ENCODE assay signal across 8 cellular contexts in the genomic region with DNA sequence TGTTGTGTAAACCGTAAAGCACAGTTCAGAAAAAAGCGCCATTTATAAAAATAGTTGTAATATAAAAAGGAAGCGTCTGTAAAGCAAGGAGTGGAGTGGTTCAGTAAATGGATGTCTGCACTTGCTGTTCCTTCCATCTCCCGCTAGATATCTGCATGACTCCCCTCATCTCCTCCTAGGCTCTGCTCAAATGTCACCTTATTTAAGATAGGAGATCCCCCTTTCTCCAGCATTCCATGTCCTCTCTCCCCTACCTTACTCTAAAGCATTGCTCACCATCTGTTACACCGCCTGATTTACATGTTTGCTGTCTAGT. TPM values are rescaled to one million over a fixed set of nuclear protein-coding genes. Genes with fewer than 3 reads are reported as not detected.
A peak's percentile ranks its signal among the peaks of the same experiment; 100 is the strongest.
DNase-seq lines count a peak whose midpoint lies in the region; ATAC-seq and TF ChIP-seq lines count a peak whose summit lies in the region.

No MANE protein-coding gene starts in this region.

- no peaks in the 10 kb centered on the region for H3K9me3 ChIP-seq in CD4-positive, alpha-beta T cell (ENCODE audit: control insufficient read depth, low read length)
- no peaks in the 10 kb centered on the region for H3K9me3 ChIP-seq in HEK293 (ENCODE audit: control insufficient read depth, insufficient read depth, low read depth, low read length)
- no peaks in the 10 kb centered on the region for H3K9me3 ChIP-seq in iPS-18a (ENCODE audit: control insufficient read depth, low read depth, low read length)
- no peaks in the 10 kb centered on the region for H3K9me3 ChIP-seq in suprapubic skin

- H3K4me1 ChIP-seq in HEK293 (ENCODE audit: control insufficient read depth, insufficient read depth, low read length) (peaks cover 3% of the 10 kb centered on the region; the same call in 1 of the 2 replicates), iPS-18a (ENCODE audit: control insufficient read depth, low read depth, low read length) (no peaks in the 10 kb centered on the region), suprapubic skin (peaks cover 35% of the 10 kb centered on the region)

- peaks cover 11% of the 10 kb centered on the region for H3K27me3 Mint-ChIP-seq in CD4-positive, alpha-beta T cell
- peaks cover 3% of the 10 kb centered on the region for H3K27me3 Mint-ChIP-seq in activated CD4-positive, alpha-beta memory T cell treated with anti-CD3 and anti-CD28 coated beads, Interleukin-2, amount 10 ng/mL, durations not matched to agents 7 days and 5 days

- no peaks in the 10 kb centered on the region for H3K27me3 ChIP-seq in CD4-positive, alpha-beta T cell (ENCODE audit: control insufficient read depth, insufficient read depth, low read length)
- peaks cover 22% of the 10 kb centered on the region for H3K27me3 ChIP-seq in iPS-18a (ENCODE audit: control insufficient read depth, insufficient read depth, low read length)
- H3K27me3 ChIP-seq in suprapubic skin: peaks cover 4% of the 10 kb centered on the region

- H3K4me3 ChIP-seq in HEK293 (ENCODE audit: low read depth, low read length) (peak overlapping the region; percentile 95), iPS-18a (ENCODE audit: low read length) (peak overlapping the region; percentile 84), suprapubic skin (peak overlapping the region; percentile 82)

- H3K36me3 ChIP-seq in HEK293 (ENCODE audit: control insufficient read depth in 2 of 2, insufficient read depth in 1 of 2, low read length in 2 of 2) (peaks cover 9 to 39% of the 10 kb centered on the region in 2 experiments), iPS-18a (ENCODE audit: control insufficient read depth, low read depth, low read length) (peaks cover 13% of the 10 kb centered on the region), suprapubic skin (peaks cover 7% of the 10 kb centered on the region)

- ATAC-seq in CD4-positive, alpha-beta T cell (ENCODE audit: poor library complexity): peak; percentile 59

- no peak for TF ChIP-seq EP300 in suprapubic skin (IDR thresholded peaks at IDR 0.05)

- H3K27ac Mint-ChIP-seq in CD4-positive, alpha-beta T cell: peak overlapping the region; percentile 83
- peak overlapping the region; percentile 87 for H3K27ac Mint-ChIP-seq in activated CD4-positive, alpha-beta memory T cell treated with anti-CD3 and anti-CD28 coated beads, Interleukin-2, amount 10 ng/mL, durations not matched to agents 7 days and 5 days

- peaks cover 34% of the 10 kb centered on the region for H3K36me3 Mint-ChIP-seq in CD4-positive, alpha-beta T cell (ENCODE audit: low read depth)
- H3K36me3 Mint-ChIP-seq in activated CD4-positive, alpha-beta memory T cell treated with anti-CD3 and anti-CD28 coated beads, Interleukin-2, amount 10 ng/mL, durations not matched to agents 7 days and 5 days (ENCODE audit: low read depth): peaks cover 5% of the 10 kb centered on the region

- 38% methylated on average over 5 of the region's 5 CpGs for WGBS in suprapubic skin

- peak overlapping the region; percentile 53 for H3K9ac ChIP-seq in iPS-18a (ENCODE audit: low read length)

- H3K9me3 Mint-ChIP-seq in CD4-positive, alpha-beta T cell: no peaks in the 10 kb centered on the region
- H3K9me3 Mint-ChIP-seq in activated CD4-positive, alpha-beta memory T cell treated with anti-CD3 and anti-CD28 coated beads, Interleukin-2, amount 10 ng/mL, durations not matched to agents 7 days and 5 days: no peaks in the 10 kb centered on the region

- TF ChIP-seq POLR2A in suprapubic skin (IDR thresholded peaks at IDR 0.05): no peak

- intact Hi-C loops in CD4-positive, alpha-beta T cell (cut with DNase I, micrococcal nuclease): loop anchor here in 1 of 2 experiments (5.0 kb wide), 3 partner anchors 670 to 1300 kb away; a partner anchor contains a TSS

- H3K4me1 Mint-ChIP-seq in CD4-positive, alpha-beta T cell (ENCODE audit: low read depth): peaks cover 30% of the 10 kb centered on the region
- H3K4me1 Mint-ChIP-seq in activated CD4-positive, alpha-beta memory T cell treated with anti-CD3 and anti-CD28 coated beads, Interleukin-2, amount 10 ng/mL, durations not matched to agents 7 days and 5 days: peaks cover 29% of the 10 kb centered on the region

- POLR2A ChIA-PET in CD4-positive, alpha-beta T cell (lab: Charles Lee): interaction anchor here (1.3 kb wide), 3 partner anchors 14 to 127 kb away, joined by 4 to 10 read pairs (median 10); a partner anchor contains a TSS
- POLR2A ChIA-PET in HEK293 (lab: Yijun Ruan, JAX): interaction anchor here (1.0 kb wide), 1 partner anchor 21 kb away, joined by 5 read pairs; a partner anchor contains a TSS
- POLR2A ChIA-PET in activated CD4-positive, alpha-beta memory T cell treated with anti-CD3 and anti-CD28 coated beads, Interleukin-2, amount 10 ng/mL, durations not matched to agents 7 days and 5 days (lab: Charles Lee): interaction anchor here (1.3 to 2.4 kb wide), 4 partner anchors 13 to 279 kb away, joined by 3 to 7 read pairs (median 6); a partner anchor contains a TSS

- DNase-seq in CD4-positive, alpha-beta T cell: no peak
- no peak for DNase-seq in activated CD4-positive, alpha-beta memory T cell treated with anti-CD3 and anti-CD28 coated beads, Interleukin-2, amount 10 ng/mL, durations not matched to agents 7 days and 5 days
- DNase-seq in suprapubic skin (ENCODE audit: low spot score in 2 of 2) (no peak), NCI-H1417 (lab: John Stamatoyannopoulos, UW) (no peak), NCI-H2081 treated with DMSO at 0.1 percent for 48 hours (lab: John Stamatoyannopoulos, UW) (no peak), LoVo (ENCODE audit: low spot score) (no peak)

- CTCF ChIA-PET in CD4-positive, alpha-beta T cell (lab: Charles Lee): no interaction called here
- CTCF ChIA-PET in HEK293 (lab: Yijun Ruan, JAX): interaction anchor here (0.6 to 1.6 kb wide), 4 partner anchors 14 to 145 kb away, joined by 3 to 4 read pairs (median 4); no protein-coding TSS in a partner anchor
- CTCF ChIA-PET in activated CD4-positive, alpha-beta memory T cell treated with anti-CD3 and anti-CD28 coated beads, Interleukin-2, amount 10 ng/mL, durations not matched to agents 7 days and 5 days (lab: Charles Lee): interaction anchor here (3.0 kb wide), 1 partner anchor 13 kb away, joined by 10 read pairs; no protein-coding TSS in a partner anchor

- TF ChIP-seq CTCF in CD4-positive, alpha-beta T cell (IDR thresholded peaks at IDR 0.05): no peak
- TF ChIP-seq CTCF in HEK293 (tag by site-specific recombination; IDR thresholded peaks at IDR 0.05): no peak
- no peak for TF ChIP-seq CTCF in suprapubic skin (IDR thresholded peaks at IDR 0.05)

- H3K27ac ChIP-seq in CD4-positive, alpha-beta T cell (ENCODE audit: low read depth, low read length): peak overlapping the region; percentile 93
- H3K27ac ChIP-seq in HEK293 (ENCODE audit: extremely low read depth, low read depth, low read length): no peak overlapping the region; the same call in 1 of the 2 replicates
- H3K27ac ChIP-seq in iPS-18a (ENCODE audit: low read length): no peak overlapping the region
- H3K27ac ChIP-seq in suprapubic skin: no peak overlapping the region

- H3K4me3 Mint-ChIP-seq in CD4-positive, alpha-beta T cell: peak overlapping the region; percentile 86
- peak overlapping the region; percentile 82 for H3K4me3 Mint-ChIP-seq in activated CD4-positive, alpha-beta memory T cell treated with anti-CD3 and anti-CD28 coated beads, Interleukin-2, amount 10 ng/mL, durations not matched to agents 7 days and 5 days

TF ChIP-seq in HEK293, 187 proteins besides CTCF, POLR2A, EP300 and RAD21:
- no peak for TF ChIP-seq ZNF626 (tag by site-specific recombination; IDR thresholded peaks at IDR 0.05)

RNA-seq across cellular contexts. Expression of a gene that starts 0.7 kb away (rescaled TPM):
- total RNA-seq in CD4-positive, alpha-beta T cell: 10 to 100 TPM; 17.2 to 17.6 TPM
- 10 to 100 TPM; 21.0 to 21.8 TPM for total RNA-seq in activated CD4-positive, alpha-beta memory T cell treated with anti-CD3 and anti-CD28 coated beads, Interleukin-2, amount 10 ng/mL, durations not matched to agents 7 days and 5 days
- 10 to 100 TPM; 27.2 to 36.5 (median 28.4) TPM for total RNA-seq in suprapubic skin

RNA-seq across cellular contexts. Expression of a gene that starts 21.2 kb away (rescaled TPM):
- 1 to 10 TPM; 2.3 TPM for total RNA-seq in CD4-positive, alpha-beta T cell
- under 1 TPM; 0.63 to 0.88 TPM for total RNA-seq in activated CD4-positive, alpha-beta memory T cell treated with anti-CD3 and anti-CD28 coated beads, Interleukin-2, amount 10 ng/mL, durations not matched to agents 7 days and 5 days
- total RNA-seq in suprapubic skin: 10 to 100 TPM in 2 of 4 donors, 1 to 10 TPM in 2; 7.0 to 18.1 (median 9.5) TPM

RNA-seq across cellular contexts. Expression of a gene that starts 45.2 kb away (rescaled TPM):
- not detected for total RNA-seq in CD4-positive, alpha-beta T cell
- total RNA-seq in activated CD4-positive, alpha-beta memory T cell treated with anti-CD3 and anti-CD28 coated beads, Interleukin-2, amount 10 ng/mL, durations not matched to agents 7 days and 5 days: not detected
- total RNA-seq in suprapubic skin: under 1 TPM in 2 of 4 donors, not detected in 2; 0.21 to 0.38 TPM
